ENCODE assay signal across 18 cellular contexts in the genomic region with DNA sequence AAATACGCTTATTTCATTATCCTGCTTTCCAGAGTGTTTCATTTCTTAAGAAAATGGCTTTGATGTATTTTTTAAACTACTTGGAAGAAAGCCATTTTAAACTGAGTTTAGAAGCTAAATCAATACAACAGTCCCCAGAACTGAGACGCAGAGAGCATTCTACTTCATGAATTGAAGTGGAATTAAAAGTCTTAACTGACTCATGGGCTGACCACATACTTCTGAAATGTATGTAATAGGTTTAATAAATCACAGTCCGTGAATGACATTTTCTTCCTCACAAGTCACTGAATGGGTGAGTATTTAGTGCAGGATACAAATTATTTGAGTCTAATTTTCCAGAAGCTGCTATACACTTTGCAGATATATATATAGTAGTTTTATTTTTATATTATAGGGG. TPM values are rescaled to one million over a fixed set of nuclear protein-coding genes. Genes with fewer than 3 reads are reported as not detected.
A peak's percentile ranks its signal among the peaks of the same experiment; 100 is the strongest.
DNase-seq lines count a peak whose midpoint lies in the region; ATAC-seq and TF ChIP-seq lines count a peak whose summit lies in the region.
"Had no signal": no experiment of that assay in that cellular context is flagged by ENCODE, and none has a peak within 500 bp of the region (broad histone marks: within the 10 kb centered on the region; RNA-seq: fewer than 3 reads in every experiment).

No MANE protein-coding gene starts in this region.

- H3K4me1 ChIP-seq in A673 (ENCODE audit: insufficient read depth, low read length, poor library complexity, severe bottlenecking), result no peaks in the 10 kb centered on the region
- H3K4me1 ChIP-seq in neural progenitor cell, result no peaks in the 10 kb centered on the region

- H3K27ac Mint-ChIP-seq in T-cell (no peak overlapping the region), neural progenitor cell (no peak overlapping the region)
- no peak overlapping the region for H3K27ac Mint-ChIP-seq in effector memory CD8-positive, alpha-beta T cell
- H3K27ac Mint-ChIP-seq: activated naive CD8-positive, alpha-beta T cell treated with anti-CD3 and anti-CD28 coated beads, Interleukin-2, amount 10 ng/mL, durations not matched to agents 7 days and 5 days; CD4-positive, alpha-beta T cell had no signal

- no peak for ATAC-seq in T-cell (replicated peaks in 1 of 4)
- no peak for ATAC-seq in effector memory CD8-positive, alpha-beta T cell (replicated peaks)
- ATAC-seq: left colon had no signal

- no peaks in the 10 kb centered on the region for H3K79me2 ChIP-seq in neural progenitor cell (ENCODE audit: low read depth)

- H3K4me2 ChIP-seq in neural progenitor cell, result no peak overlapping the region
- H3K4me2 ChIP-seq: KMS-11 had no signal

- H3K4me1 Mint-ChIP-seq in T-cell (peaks cover 18 to 25% (median 22%) of the 10 kb centered on the region in 3 donors), neural progenitor cell (no peaks in the 10 kb centered on the region)
- H3K4me1 Mint-ChIP-seq in effector memory CD8-positive, alpha-beta T cell (ENCODE audit: low read depth in 2 of 2), result peaks cover 2 to 4% of the 10 kb centered on the region in 2 donors

- H3K36me3 ChIP-seq in A673 (ENCODE audit: insufficient read depth, low read length, poor library complexity, severe bottlenecking) (no peaks in the 10 kb centered on the region), neural progenitor cell (no peaks in the 10 kb centered on the region)

- no peak for TF ChIP-seq CTCF in A673 (conservative IDR thresholded peaks at IDR 0.05; ENCODE audit: low read depth, low read length)
- TF ChIP-seq CTCF in astrocyte of the cerebellum (IDR thresholded peaks at IDR 0.05; ENCODE audit: low read depth, low read length, missing control alignments), result no peak
- no peak for TF ChIP-seq CTCF in foreskin fibroblast (IDR thresholded peaks at IDR 0.05; ENCODE audit: low read depth, low read length)
- no peak for TF ChIP-seq CTCF in neural progenitor cell (IDR thresholded peaks at IDR 0.05)

- CTCF ChIA-PET in A673 (lab: Charles Lee) (interaction anchor here (0.5 kb wide), 1 partner anchor 36 kb away, joined by 4 read pairs; no protein-coding TSS in a partner anchor), T-cell (lab: Charles Lee) (no interaction called here)

- H3K9ac ChIP-seq in neural progenitor cell, result no peak overlapping the region
- H3K9ac ChIP-seq: KMS-11 had no signal

- no peak overlapping the region for H3K27ac ChIP-seq in A673 (ENCODE audit: low read depth, low read length, poor library complexity, severe bottlenecking)
- no peak overlapping the region for H3K27ac ChIP-seq in neural progenitor cell
- H3K27ac ChIP-seq: KMS-11 had no signal

- H3K36me3 Mint-ChIP-seq in T-cell, result no peaks in the 10 kb centered on the region
- H3K36me3 Mint-ChIP-seq in effector memory CD8-positive, alpha-beta T cell (ENCODE audit: insufficient read depth), result no peaks in the 10 kb centered on the region
- no peaks in the 10 kb centered on the region for H3K36me3 Mint-ChIP-seq in neural progenitor cell

- H3K9me3 ChIP-seq in A673 (ENCODE audit: low read depth, low read length, poor library complexity, severe bottlenecking) (no peaks in the 10 kb centered on the region), neural progenitor cell (ENCODE audit: low read depth) (no peaks in the 10 kb centered on the region)

- intact Hi-C loops in A673 (cut with micrococcal nuclease; ENCODE audit: unreplicated experiment), result no loop called here

- no peak overlapping the region for H2AFZ ChIP-seq in neural progenitor cell (replicated peaks)

- no TSS peak for BruUV-seq in A673 (replicated peaks; lab: Mats Ljungman, UMichigan)

- H3K9me3 Mint-ChIP-seq in T-cell (peaks cover 0 to 6% (median 4%) of the 10 kb centered on the region in 3 donors), neural progenitor cell (no peaks in the 10 kb centered on the region)
- peaks cover 0 to 2% of the 10 kb centered on the region in 2 donors for H3K9me3 Mint-ChIP-seq in effector memory CD8-positive, alpha-beta T cell

- POLR2A ChIA-PET in A673 (lab: Charles Lee; ENCODE audit: low non-redundant PET), result no interaction called here
- POLR2A ChIA-PET in T-cell (lab: Charles Lee), result no interaction called here

- H3F3A ChIP-seq in neural progenitor cell (ENCODE audit: low read depth), result no peaks in the 10 kb centered on the region

- H4K20me1 ChIP-seq in neural progenitor cell (ENCODE audit: low read depth), result no peaks in the 10 kb centered on the region

- peaks cover 0 to 2% of the 10 kb centered on the region in 2 donors for H3K27me3 Mint-ChIP-seq in T-cell
- H3K27me3 Mint-ChIP-seq in effector memory CD8-positive, alpha-beta T cell, result no peaks in the 10 kb centered on the region
- no peaks in the 10 kb centered on the region for H3K27me3 Mint-ChIP-seq in neural progenitor cell (ENCODE audit: insufficient read depth, low read depth)
- H3K27me3 Mint-ChIP-seq: activated naive CD8-positive, alpha-beta T cell treated with anti-CD3 and anti-CD28 coated beads, Interleukin-2, amount 10 ng/mL, durations not matched to agents 7 days and 5 days; CD4-positive, alpha-beta T cell had no signal

- H3K4me3 Mint-ChIP-seq in T-cell (no peak overlapping the region), neural progenitor cell (no peak overlapping the region)
- no peak overlapping the region for H3K4me3 Mint-ChIP-seq in effector memory CD8-positive, alpha-beta T cell
- H3K4me3 Mint-ChIP-seq: activated naive CD8-positive, alpha-beta T cell treated with anti-CD3 and anti-CD28 coated beads, Interleukin-2, amount 10 ng/mL, durations not matched to agents 7 days and 5 days; CD4-positive, alpha-beta T cell had no signal

- H3K27me3 ChIP-seq in A673 (replicated peaks; ENCODE audit: insufficient read depth, low read depth, low read length, poor library complexity), result no peaks in the 10 kb centered on the region
- H3K27me3 ChIP-seq in neural progenitor cell, result no peaks in the 10 kb centered on the region

- H3K4me3 ChIP-seq in A673 (ENCODE audit: low read depth, low read length, poor library complexity, severe bottlenecking) (no peak overlapping the region), astrocyte of the cerebellum (ENCODE audit: low read depth, low read length) (no peak overlapping the region), foreskin fibroblast (ENCODE audit: low read depth in 1 of 2, low read length in 2 of 2) (no peak overlapping the region), neural progenitor cell (no peak overlapping the region)

- in situ Hi-C loops in astrocyte of the cerebellum (cut with HindIII; ENCODE audit: low sequenced_read_pairs), result no loop called here

- DNase-seq in A673 (ENCODE audit: low spot score), result peak; percentile 41
- DNase-seq in LHCN-M2 (ENCODE audit: low read depth), result peak; percentile 30
- peak; percentile 6 for DNase-seq in astrocyte of the cerebellum (ENCODE audit: low read depth)
- peak; percentile 13 to 36 for DNase-seq in foreskin fibroblast
- no peak for DNase-seq in T-cell
- no peak for DNase-seq in effector memory CD8-positive, alpha-beta T cell
- no peak for DNase-seq in neural progenitor cell (ENCODE audit: low spot score)
- no peak for DNase-seq in activated CD4-positive, alpha-beta T cell treated with anti-CD3 and anti-CD28 coated beads for 48 hours
- DNase-seq: ACHN; activated CD8-positive, alpha-beta memory T cell treated with anti-CD3 and anti-CD28 coated beads for 24 hours; activated naive CD8-positive, alpha-beta T cell treated with anti-CD3 and anti-CD28 coated beads, Interleukin-2, amount 10 ng/mL, durations not matched to agents 7 days and 5 days; CD4-positive, alpha-beta T cell; central memory CD4-positive, alpha-beta T cell; left colon; NCI-H774; OCI-M1 had no signal

RNA-seq across cellular contexts. Expression of gene EMCN, which starts 55.6 kb away (rescaled TPM):
- total RNA-seq in A673 (2021), result 7.8 and 7.9 TPM in 2 replicates
- total RNA-seq in LHCN-M2 (2014; rRNA removed), result not detected in 2 replicates
- polyA plus RNA-seq in LHCN-M2 (2012), result not detected
- under 1 TPM in 1 of 5 donors, not detected in 4; 0.07 TPM for total RNA-seq in T-cell
- total RNA-seq in neural progenitor cell (ENCODE audit: low replicate concordance), result not detected in 2 replicates
- total RNA-seq: activated naive CD8-positive, alpha-beta T cell treated with anti-CD3 and anti-CD28 coated beads, Interleukin-2, amount 10 ng/mL, durations not matched to agents 7 days and 5 days; CD4-positive, alpha-beta T cell; SK-MEL-5 had no signal

Comparison
In these comparisons a context has a peak if more than half of its experiments do, and no peak if none do; other contexts are left out.
1. DNase-seq: peak in A673 (single experiment), LHCN-M2 (single experiment), astrocyte of the cerebellum (single experiment) and foreskin fibroblast (2 of 2); none in T-cell (0 of 34), effector memory CD8-positive, alpha-beta T cell (0 of 3), neural progenitor cell (single experiment) and activated CD4-positive, alpha-beta T cell treated with anti-CD3 and anti-CD28 coated beads for 48 hours (single experiment).